In genomic region chr4:53558061-53558801, GRCh38 we compare ENCODE assay signal across 9 cellular contexts. TPM values are rescaled to one million over a fixed set of nuclear protein-coding genes. Genes with fewer than 3 reads are reported as not detected.
DNase-seq lines count a peak whose midpoint lies in the region; TF ChIP-seq lines count a peak whose summit lies in the region.
"Had no signal": no experiment of that assay in that cellular context is flagged by ENCODE, and none has a peak within 500 bp of the region (broad histone marks: within the 10 kb centered on the region; RNA-seq: fewer than 3 reads in every experiment).

No MANE protein-coding gene starts in this region.

- DNase-seq in A172 (ENCODE audit: low spot score) (peak; percentile 72), KBM-7 (peak; percentile 21), astrocyte of the cerebellum (ENCODE audit: low read depth) (no peak), hypothalamus (lab: John Stamatoyannopoulos, UW) (peak in 37 of 51 donors; percentile 1 to 73 (median 24)), LoVo (ENCODE audit: low spot score) (no peak), NCI-H774 (lab: John Stamatoyannopoulos, UW) (no peak)
- no peak for DNase-seq in stimulated activated CD4-positive, alpha-beta T cell treated with anti-CD3 and anti-CD28 coated beads, Interleukin-4, amount 100 ng/mL, for 24 hours
- DNase-seq in activated CD8-positive, alpha-beta memory T cell treated with anti-CD3 and anti-CD28 coated beads, Interleukin-2, amount 50 U/mL, for 48 hours, result no peak
- DNase-seq: erythroblast had no signal

- H3K4me3 ChIP-seq in astrocyte of the cerebellum (ENCODE audit: low read depth, low read length), result peak overlapping the region; percentile 11

- in situ Hi-C loops in KBM-7 (cut with MboI; ENCODE audit: low pct_unique_long_range_greater_than_20kb, low sequenced_read_pairs), result no loop called here
- in situ Hi-C loops in astrocyte of the cerebellum (cut with HindIII; ENCODE audit: low sequenced_read_pairs), result no loop called here

- no peak for TF ChIP-seq CTCF in astrocyte of the cerebellum (IDR thresholded peaks at IDR 0.05; ENCODE audit: low read depth, low read length, missing control alignments)

RNA-seq across cellular contexts. Expression of gene LNX1, which starts 33.1 kb away (rescaled TPM):
- total RNA-seq in A172 (2014; rRNA removed; shearing (Covaris generic)), result 1.2 and 1.9 TPM in 2 replicates

Comparison
In these comparisons a context has a peak if more than half of its experiments do, and no peak if none do; other contexts are left out.
1. DNase-seq: peak in A172 (single experiment), KBM-7 (single experiment) and hypothalamus (37 of 51); none in astrocyte of the cerebellum (single experiment), stimulated activated CD4-positive, alpha-beta T cell treated with anti-CD3 and anti-CD28 coated beads, Interleukin-4, amount 100 ng/mL, for 24 hours (single experiment), activated CD8-positive, alpha-beta memory T cell treated with anti-CD3 and anti-CD28 coated beads, Interleukin-2, amount 50 U/mL, for 48 hours (single experiment), LoVo (single experiment) and NCI-H774 (single experiment).